33 cellular contexts compared by ENCODE assay signal in genomic region chr19:45030825-45031224, GRCh38. TPM values are rescaled to one million over a fixed set of nuclear protein-coding genes. Genes with fewer than 3 reads are reported as not detected.
"Had no signal": no experiment of that assay in that cellular context is flagged by ENCODE, and none has a peak within 500 bp of the region (broad histone marks: within the 10 kb centered on the region; RNA-seq: fewer than 3 reads in every experiment).

No MANE protein-coding gene starts in this region.

- H3K4me3 Mint-ChIP-seq: activated CD4-positive, alpha-beta T cell treated with anti-CD3 and anti-CD28 coated beads for 36 hours; activated CD4-positive, alpha-beta T cell treated with anti-CD3 and anti-CD28 coated beads, Interleukin-2, amount 10 ng/mL, durations not matched to agents 24 days and 14 days; activated CD8-positive, alpha-beta T cell treated with anti-CD3 and anti-CD28 coated beads for 36 hours; activated naive CD8-positive, alpha-beta T cell treated with anti-CD3 and anti-CD28 coated beads for 36 hours; activated naive CD8-positive, alpha-beta T cell treated with anti-CD3 and anti-CD28 coated beads, Interleukin-2, amount 50 U/mL, for 24 hours; activated T-cell treated with anti-CD3 and anti-CD28 coated beads, Interleukin-2, amount 50 U/mL, for 4 hours; activated T-helper 17 cell treated with anti-CD3 and anti-CD28 coated beads, Interleukin-2, amount 50 U/mL, for 72 hours had no signal

- H3K27ac Mint-ChIP-seq: activated CD4-positive, alpha-beta T cell treated with anti-CD3 and anti-CD28 coated beads for 36 hours; activated CD4-positive, alpha-beta T cell treated with anti-CD3 and anti-CD28 coated beads, Interleukin-2, amount 10 ng/mL, durations not matched to agents 24 days and 14 days; activated CD8-positive, alpha-beta T cell treated with anti-CD3 and anti-CD28 coated beads for 36 hours; activated naive CD8-positive, alpha-beta T cell treated with anti-CD3 and anti-CD28 coated beads for 36 hours; activated naive CD8-positive, alpha-beta T cell treated with anti-CD3 and anti-CD28 coated beads, Interleukin-2, amount 50 U/mL, for 24 hours; activated T-helper 17 cell treated with anti-CD3 and anti-CD28 coated beads, Interleukin-2, amount 50 U/mL, for 72 hours had no signal

- DNase-seq: activated CD4-positive, alpha-beta T cell treated with anti-CD3 and anti-CD28 coated beads for 36 hours; activated CD4-positive, alpha-beta T cell treated with anti-CD3 and anti-CD28 coated beads, Interleukin-2, amount 10 ng/mL, durations not matched to agents 24 days and 14 days; activated CD4-positive, alpha-beta T cell treated with anti-CD3 and anti-CD28 coated beads, Interleukin-2, amount 50 U/mL, for 4 hours; activated CD4-positive, CD25-positive, alpha-beta regulatory T cell; activated CD4-positive, CD25-positive, alpha-beta regulatory T cell treated with anti-CD3 and anti-CD28 coated beads, Interleukin-2, amount 50 U/mL, for 72 hours; activated CD8-positive, alpha-beta memory T cell treated with anti-CD3 and anti-CD28 coated beads for 24 hours; activated CD8-positive, alpha-beta T cell treated with anti-CD3 and anti-CD28 coated beads for 36 hours; activated effector memory CD4-positive, alpha-beta T cell treated with Interleukin-2 at 50 U/mL for 16 hours; activated gamma-delta T cell treated with Interleukin-2 at 50 U/mL for 16 hours; activated naive CD4-positive, alpha-beta T cell treated with Interleukin-2 at 50 U/mL for 16 hours; activated naive CD8-positive, alpha-beta T cell treated with anti-CD3 and anti-CD28 coated beads for 36 hours; activated naive CD8-positive, alpha-beta T cell treated with anti-CD3 and anti-CD28 coated beads, Interleukin-2, amount 50 U/mL, for 24 hours; activated T-cell treated with anti-CD3 and anti-CD28 coated beads, Interleukin-2, amount 50 U/mL, for 4 hours; adrenal gland; amygdala; aorta; body of pancreas; central memory CD4-positive, alpha-beta T cell; cerebellar nuclear complex; colonic mucosa; effector CD8-positive, alpha-beta T cell; esophagus squamous epithelium; foreskin melanocyte; heart right ventricle; T-helper 2 cell had no signal

- H3K27me3 ChIP-seq: adrenal gland, body of pancreas, cardiac muscle cell, colonic mucosa, esophagus squamous epithelium, gastroesophageal sphincter, heart right ventricle, hepatocyte had no signal

- H3K9me3 ChIP-seq: adrenal gland, body of pancreas, colonic mucosa, esophagus squamous epithelium had no signal

- H3K4me3 ChIP-seq: adrenal gland, body of pancreas, cardiac muscle cell, colonic mucosa, esophagus squamous epithelium, gastroesophageal sphincter, heart right ventricle, hepatocyte had no signal

- ATAC-seq: activated CD4-positive, alpha-beta T cell treated with anti-CD3 and anti-CD28 coated beads for 36 hours; activated CD8-positive, alpha-beta T cell treated with anti-CD3 and anti-CD28 coated beads for 36 hours; activated naive CD8-positive, alpha-beta T cell treated with anti-CD3 and anti-CD28 coated beads, Interleukin-2, amount 50 U/mL, for 24 hours; activated T-cell treated with anti-CD3 and anti-CD28 coated beads, Interleukin-2, amount 50 U/mL, for 4 hours; activated T-helper 17 cell treated with anti-CD3 and anti-CD28 coated beads, Interleukin-2, amount 50 U/mL, for 72 hours; body of pancreas; gastroesophageal sphincter; heart right ventricle had no signal

- FAIRE-seq: endometrium, endothelial cell of umbilical vein had no signal

- H2AFZ ChIP-seq: hepatocyte had no signal

- H3K79me2 ChIP-seq: hepatocyte had no signal

- H3K9me3 Mint-ChIP-seq: activated CD4-positive, alpha-beta T cell treated with anti-CD3 and anti-CD28 coated beads, Interleukin-2, amount 10 ng/mL, durations not matched to agents 24 days and 14 days; activated CD8-positive, alpha-beta T cell treated with anti-CD3 and anti-CD28 coated beads for 36 hours; activated naive CD8-positive, alpha-beta T cell treated with anti-CD3 and anti-CD28 coated beads for 36 hours; activated naive CD8-positive, alpha-beta T cell treated with anti-CD3 and anti-CD28 coated beads, Interleukin-2, amount 50 U/mL, for 24 hours; activated T-cell treated with anti-CD3 and anti-CD28 coated beads, Interleukin-2, amount 50 U/mL, for 4 hours; activated T-helper 17 cell treated with anti-CD3 and anti-CD28 coated beads, Interleukin-2, amount 50 U/mL, for 72 hours had no signal

- H3K4me1 Mint-ChIP-seq: activated CD4-positive, alpha-beta T cell treated with anti-CD3 and anti-CD28 coated beads for 36 hours; activated naive CD8-positive, alpha-beta T cell treated with anti-CD3 and anti-CD28 coated beads for 36 hours; activated naive CD8-positive, alpha-beta T cell treated with anti-CD3 and anti-CD28 coated beads, Interleukin-2, amount 50 U/mL, for 24 hours; activated T-helper 17 cell treated with anti-CD3 and anti-CD28 coated beads, Interleukin-2, amount 50 U/mL, for 72 hours had no signal

- H3K36me3 ChIP-seq: cardiac muscle cell had no signal

- H3K27me3 Mint-ChIP-seq: activated CD4-positive, alpha-beta T cell treated with anti-CD3 and anti-CD28 coated beads for 36 hours; activated CD4-positive, alpha-beta T cell treated with anti-CD3 and anti-CD28 coated beads, Interleukin-2, amount 10 ng/mL, durations not matched to agents 24 days and 14 days; activated CD8-positive, alpha-beta T cell treated with anti-CD3 and anti-CD28 coated beads for 36 hours; activated naive CD8-positive, alpha-beta T cell treated with anti-CD3 and anti-CD28 coated beads for 36 hours; activated naive CD8-positive, alpha-beta T cell treated with anti-CD3 and anti-CD28 coated beads, Interleukin-2, amount 50 U/mL, for 24 hours; activated T-helper 17 cell treated with anti-CD3 and anti-CD28 coated beads, Interleukin-2, amount 50 U/mL, for 72 hours had no signal

- H3K4me2 ChIP-seq: hepatocyte had no signal

- H3K4me1 ChIP-seq: adrenal gland, body of pancreas, colonic mucosa, esophagus squamous epithelium, gastroesophageal sphincter, heart right ventricle had no signal

- H3K27ac ChIP-seq: adrenal gland, body of pancreas, cardiac muscle cell, colonic mucosa, epithelial cell of prostate, esophagus squamous epithelium, gastroesophageal sphincter, heart right ventricle, hepatocyte had no signal

RNA-seq across cellular contexts. Expression of gene ZNF296, which starts 45.5 kb away (rescaled TPM):
- total RNA-seq: fibroblast of lung, hepatocyte had no signal
